In genomic region chr18:12066910-12067511, GRCh38 we compare ENCODE assay signal across 22 cellular contexts. TPM values are rescaled to one million over a fixed set of nuclear protein-coding genes. Genes with fewer than 3 reads are reported as not detected.
DNase-seq lines count a peak whose midpoint lies in the region; ATAC-seq and TF ChIP-seq lines count a peak whose summit lies in the region.
"Had no signal": no experiment of that assay in that cellular context is flagged by ENCODE, and none has a peak within 500 bp of the region (broad histone marks: within the 10 kb centered on the region; RNA-seq: fewer than 3 reads in every experiment).

No MANE protein-coding gene starts in this region.

- POLR2A ChIA-PET in activated CD4-positive, alpha-beta T cell treated with anti-CD3 and anti-CD28 coated beads, Interleukin-2, amount 10 ng/mL, durations not matched to agents 7 days and 5 days (lab: Charles Lee), result no interaction called here

- no peak for TF ChIP-seq CTCF in lower lobe of right lung (IDR thresholded peaks at IDR 0.05)
- no peak for TF ChIP-seq CTCF in testis (IDR thresholded peaks at IDR 0.05)
- TF ChIP-seq CTCF in GM10266 (IDR thresholded peaks at IDR 0.05; ENCODE audit: control insufficient read depth, insufficient read depth, low read depth, missing control alignments), result no peak

- DNase-seq in activated CD4-positive, alpha-beta T cell treated with anti-CD3 and anti-CD28 coated beads, Interleukin-2, amount 10 ng/mL, durations not matched to agents 24 days and 14 days, result peak; percentile 24
- no peak for DNase-seq in activated CD4-positive, alpha-beta T cell treated with anti-CD3 and anti-CD28 coated beads, Interleukin-2, amount 10 ng/mL, durations not matched to agents 7 days and 5 days
- peak; percentile 46 for DNase-seq in H7
- DNase-seq in lower lobe of right lung, result no peak
- no peak for DNase-seq in testis
- no peak for DNase-seq in GM10266 (ENCODE audit: extremely low spot score)
- DNase-seq in NCI-H1092 (lab: John Stamatoyannopoulos, UW), result no peak
- DNase-seq: AML-193; Calu3; CD4-positive, alpha-beta memory T cell; DMS79 treated with DMSO at 0.1 percent for 48 hours; GF-D8; GM23248; HFFc6; IMR-90 had no signal

- no peaks in the 10 kb centered on the region for H3K36me3 ChIP-seq in H7 (replicated peaks; ENCODE audit: control insufficient read depth, insufficient read depth, low read length)
- H3K36me3 ChIP-seq in lower lobe of right lung, result no peaks in the 10 kb centered on the region
- H3K36me3 ChIP-seq in testis (ENCODE audit: low read depth, missing control alignments), result no peaks in the 10 kb centered on the region
- H3K36me3 ChIP-seq: BLaER1 had no signal

- CTCF ChIA-PET in activated CD4-positive, alpha-beta T cell treated with anti-CD3 and anti-CD28 coated beads, Interleukin-2, amount 10 ng/mL, durations not matched to agents 7 days and 5 days (lab: Charles Lee), result no interaction called here

- H3K4me3 Mint-ChIP-seq in activated CD4-positive, alpha-beta T cell treated with anti-CD3 and anti-CD28 coated beads, Interleukin-2, amount 10 ng/mL, durations not matched to agents 24 days and 14 days, result no peak overlapping the region
- H3K4me3 Mint-ChIP-seq in activated CD4-positive, alpha-beta T cell treated with anti-CD3 and anti-CD28 coated beads, Interleukin-2, amount 10 ng/mL, durations not matched to agents 7 days and 5 days, result no peak overlapping the region
- H3K4me3 Mint-ChIP-seq: CD14-positive monocyte; CD4-positive, alpha-beta memory T cell; HFFc6 had no signal

- H3K27me3 ChIP-seq in H7 (ENCODE audit: control insufficient read depth, insufficient read depth, low read length), result no peaks in the 10 kb centered on the region
- no peaks in the 10 kb centered on the region for H3K27me3 ChIP-seq in lower lobe of right lung (ENCODE audit: low read depth)
- no peaks in the 10 kb centered on the region for H3K27me3 ChIP-seq in testis
- H3K27me3 ChIP-seq: BLaER1 had no signal

- H3K9me3 Mint-ChIP-seq in activated CD4-positive, alpha-beta T cell treated with anti-CD3 and anti-CD28 coated beads, Interleukin-2, amount 10 ng/mL, durations not matched to agents 24 days and 14 days, result no peaks in the 10 kb centered on the region
- H3K9me3 Mint-ChIP-seq in activated CD4-positive, alpha-beta T cell treated with anti-CD3 and anti-CD28 coated beads, Interleukin-2, amount 10 ng/mL, durations not matched to agents 7 days and 5 days, result no peaks in the 10 kb centered on the region
- H3K9me3 Mint-ChIP-seq: CD4-positive, alpha-beta memory T cell; HFFc6 had no signal

- TF ChIP-seq POLR2A in testis (IDR thresholded peaks at IDR 0.05), result no peak

- H3K9me3 ChIP-seq in lower lobe of right lung, result no peaks in the 10 kb centered on the region
- no peaks in the 10 kb centered on the region for H3K9me3 ChIP-seq in testis
- H3K9me3 ChIP-seq: A549 had no signal

- no peak overlapping the region for H3K4me3 ChIP-seq in H7 (ENCODE audit: insufficient read depth, low read depth, low read length)
- H3K4me3 ChIP-seq in lower lobe of right lung, result no peak overlapping the region
- H3K4me3 ChIP-seq in testis, result peak overlapping the region; percentile 26 to 53
- H3K4me3 ChIP-seq: A549, BLaER1, GM12878, GM23248 had no signal

- H3K36me3 Mint-ChIP-seq in activated CD4-positive, alpha-beta T cell treated with anti-CD3 and anti-CD28 coated beads, Interleukin-2, amount 10 ng/mL, durations not matched to agents 24 days and 14 days (ENCODE audit: low read depth), result no peaks in the 10 kb centered on the region
- H3K36me3 Mint-ChIP-seq in activated CD4-positive, alpha-beta T cell treated with anti-CD3 and anti-CD28 coated beads, Interleukin-2, amount 10 ng/mL, durations not matched to agents 7 days and 5 days (ENCODE audit: low read depth), result no peaks in the 10 kb centered on the region
- H3K36me3 Mint-ChIP-seq: CD14-positive monocyte; CD4-positive, alpha-beta memory T cell had no signal

- no peaks in the 10 kb centered on the region for H3K4me1 ChIP-seq in lower lobe of right lung
- no peaks in the 10 kb centered on the region for H3K4me1 ChIP-seq in testis
- H3K4me1 ChIP-seq: A549 had no signal

- 77 to 90% methylated on average over 6 to 43 of the region's 47 CpGs for WGBS in testis, 2 donors

- no peaks in the 10 kb centered on the region for H3K4me1 Mint-ChIP-seq in activated CD4-positive, alpha-beta T cell treated with anti-CD3 and anti-CD28 coated beads, Interleukin-2, amount 10 ng/mL, durations not matched to agents 24 days and 14 days
- no peaks in the 10 kb centered on the region for H3K4me1 Mint-ChIP-seq in activated CD4-positive, alpha-beta T cell treated with anti-CD3 and anti-CD28 coated beads, Interleukin-2, amount 10 ng/mL, durations not matched to agents 7 days and 5 days
- H3K4me1 Mint-ChIP-seq: CD14-positive monocyte; CD4-positive, alpha-beta memory T cell had no signal

- H3K27me3 Mint-ChIP-seq in activated CD4-positive, alpha-beta T cell treated with anti-CD3 and anti-CD28 coated beads, Interleukin-2, amount 10 ng/mL, durations not matched to agents 24 days and 14 days, result peaks cover 7% of the 10 kb centered on the region
- peaks cover 13% of the 10 kb centered on the region for H3K27me3 Mint-ChIP-seq in activated CD4-positive, alpha-beta T cell treated with anti-CD3 and anti-CD28 coated beads, Interleukin-2, amount 10 ng/mL, durations not matched to agents 7 days and 5 days

- H3K27ac ChIP-seq in lower lobe of right lung (no peak overlapping the region), testis (no peak overlapping the region)
- H3K27ac ChIP-seq: 22Rv1, A549, BLaER1, GM23248 had no signal

- intact Hi-C loops in activated CD4-positive, alpha-beta T cell treated with anti-CD3 and anti-CD28 coated beads, Interleukin-2, amount 10 ng/mL, durations not matched to agents 24 days and 14 days (cut with micrococcal nuclease), result no loop called here
- intact Hi-C loops in lower lobe of right lung (cut with DNase I) (no loop called here), testis (cut with DNase I; ENCODE audit: low total_unique reads) (no loop called here)

- peak; percentile 17 to 28 for ATAC-seq in lower lobe of right lung
- ATAC-seq in GM21786 (IDR thresholded peaks at IDR 0.05; ENCODE audit: unreplicated experiment), result no peak
- ATAC-seq: A549, GM12878, HCT116 had no signal

- no peak overlapping the region for H3K27ac Mint-ChIP-seq in activated CD4-positive, alpha-beta T cell treated with anti-CD3 and anti-CD28 coated beads, Interleukin-2, amount 10 ng/mL, durations not matched to agents 24 days and 14 days
- no peak overlapping the region for H3K27ac Mint-ChIP-seq in activated CD4-positive, alpha-beta T cell treated with anti-CD3 and anti-CD28 coated beads, Interleukin-2, amount 10 ng/mL, durations not matched to agents 7 days and 5 days
- H3K27ac Mint-ChIP-seq: CD14-positive monocyte; CD4-positive, alpha-beta memory T cell; HFFc6 had no signal

RNA-seq across cellular contexts. Expression of gene ANKRD62, which starts 26.6 kb away (rescaled TPM):
- total RNA-seq in activated CD4-positive, alpha-beta T cell treated with anti-CD3 and anti-CD28 coated beads, Interleukin-2, amount 10 ng/mL, durations not matched to agents 24 days and 14 days, result not detected in 2 replicates
- not detected for total RNA-seq in activated CD4-positive, alpha-beta T cell treated with anti-CD3 and anti-CD28 coated beads, Interleukin-2, amount 10 ng/mL, durations not matched to agents 7 days and 5 days
- not detected in 2 replicates for total RNA-seq in H7 (2014; rRNA removed; shearing (Covaris generic))
- total RNA-seq in lower lobe of right lung, result 0.27 TPM
- total RNA-seq in testis, result 10 to 100 TPM; 25.5 to 56.8 TPM
- polyA plus RNA-seq in testis (ENCODE audit: insufficient read depth, low read depth, low replicate concordance), result 2.8 TPM
- total RNA-seq: Calu3; CD4-positive, alpha-beta memory T cell; GM12878; GM23248; HFFc6; IMR-90 had no signal
- polyA plus RNA-seq: A549; CD14-positive monocyte; CD4-positive, alpha-beta memory T cell; GM12878; GM23248; IMR-90 had no signal

Comparison
In these comparisons a context has a peak if more than half of its experiments do, and no peak if none do; other contexts are left out.
1. DNase-seq: peak in activated CD4-positive, alpha-beta T cell treated with anti-CD3 and anti-CD28 coated beads, Interleukin-2, amount 10 ng/mL, durations not matched to agents 24 days and 14 days (single experiment) and H7 (single experiment); none in activated CD4-positive, alpha-beta T cell treated with anti-CD3 and anti-CD28 coated beads, Interleukin-2, amount 10 ng/mL, durations not matched to agents 7 days and 5 days (single experiment), lower lobe of right lung (single experiment), testis (single experiment), GM10266 (single experiment) and NCI-H1092 (single experiment).
2. H3K4me3 ChIP-seq: peak in testis (2 of 2); none in H7 (single experiment) and lower lobe of right lung (single experiment).
3. RNA of gene ANKRD62, which starts 26.6 kb away (total RNA-seq): 25.5 to 56.8 TPM in testis; 0.27 TPM in lower lobe of right lung (single experiment), not detected in activated CD4-positive, alpha-beta T cell treated with anti-CD3 and anti-CD28 coated beads, Interleukin-2, amount 10 ng/mL, durations not matched to agents 24 days and 14 days, not detected in activated CD4-positive, alpha-beta T cell treated with anti-CD3 and anti-CD28 coated beads, Interleukin-2, amount 10 ng/mL, durations not matched to agents 7 days and 5 days and not detected in H7; every median in the first group is over 10 times any median in the second.